ENCODE assay signal across 7 cellular contexts in genomic region chr17:42118545-42118944, GRCh38. TPM values are rescaled to one million over a fixed set of nuclear protein-coding genes. Genes with fewer than 3 reads are reported as not detected.
DNase-seq lines count a peak whose midpoint lies in the region; ATAC-seq and TF ChIP-seq lines count a peak whose summit lies in the region.

No MANE protein-coding gene starts in this region.

- H3K27ac ChIP-seq in ovary, result no peak overlapping the region

- ATAC-seq in GM21737 (IDR thresholded peaks at IDR 0.05; ENCODE audit: unreplicated experiment), result no peak

- TF ChIP-seq EP300 in Ishikawa (IDR thresholded peaks at IDR 0.05; ENCODE audit: borderline replicate concordance), result no peak
- TF ChIP-seq EP300 in ovary (IDR thresholded peaks at IDR 0.05), result no peak

- no peak for TF ChIP-seq CTCF in ovary (IDR thresholded peaks at IDR 0.05)

- peaks cover 5% of the 10 kb centered on the region for H3K4me1 ChIP-seq in ovary (ENCODE audit: insufficient read depth)

- H3K9me3 ChIP-seq in ovary, result no peaks in the 10 kb centered on the region

- intact Hi-C loops in ovary (cut with DNase I), result loop anchor here (5.0 to 10.0 kb wide), 6 partner anchors 51 to 156 kb away; partner anchors contain the start of genes CNP (in 1 of the 4) and NKIRAS2 (in 1 of the 4)

- TF ChIP-seq POLR2A in ovary (IDR thresholded peaks at IDR 0.05), result no peak

- 84 to 90% (median 85%) methylated on average over 2 of the region's 2 CpGs for WGBS in ovary, 3 donors

- DNase-seq in ELF-1 (ENCODE audit: low read depth, low spot score) (peak; percentile 24), fibroblast of peridontal ligament (ENCODE audit: extremely low read depth) (peak; percentile 23), ovary (no peak)
- DNase-seq in activated CD4-positive, alpha-beta T cell treated with anti-CD3 and anti-CD28 coated beads for 4 hours, result peak; percentile 41 to 54
- peak; percentile 60 for DNase-seq in stimulated activated CD8-positive, alpha-beta memory T cell treated with anti-CD3 and anti-CD28 coated beads, Interleukin-4, amount 100 ng/mL, for 48 hours

- H3K27me3 ChIP-seq in ovary, result no peaks in the 10 kb centered on the region

- no peak overlapping the region for H3K4me3 ChIP-seq in ovary

- peak; percentile 60 for TF ChIP-seq RAD21 in Ishikawa (IDR thresholded peaks at IDR 0.05; ENCODE audit: low read depth)

- no peaks in the 10 kb centered on the region for H3K36me3 ChIP-seq in ovary

TF ChIP-seq in Ishikawa, 13 proteins besides CTCF, POLR2A, EP300 and RAD21:
- TF ChIP-seq REST (IDR thresholded peaks at IDR 0.05; ENCODE audit: low read depth), result no peak
- TF ChIP-seq CEBPB (IDR thresholded peaks at IDR 0.05), result no peak
- TF ChIP-seq MAX (IDR thresholded peaks at IDR 0.05), result no peak
- no peak for TF ChIP-seq ZBTB7A (IDR thresholded peaks at IDR 0.05; ENCODE audit: low read depth)
- no peak for TF ChIP-seq CREB1 (IDR thresholded peaks at IDR 0.05; ENCODE audit: low read depth)
- TF ChIP-seq TEAD4 (IDR thresholded peaks at IDR 0.05), result no peak
- no peak for TF ChIP-seq USF1 (IDR thresholded peaks at IDR 0.05)
- no peak for TF ChIP-seq TCF12 (IDR thresholded peaks at IDR 0.05; ENCODE audit: low read depth)
- no peak for TF ChIP-seq YY1 (IDR thresholded peaks at IDR 0.05; ENCODE audit: low read depth)
- no peak for TF ChIP-seq FOXM1 (IDR thresholded peaks at IDR 0.05; ENCODE audit: borderline replicate concordance, low read depth)
- no peak for TF ChIP-seq EGR1 (IDR thresholded peaks at IDR 0.05)
- TF ChIP-seq TAF1 (IDR thresholded peaks at IDR 0.05; ENCODE audit: low read depth), result no peak
- no peak for TF ChIP-seq NFIC (IDR thresholded peaks at IDR 0.05)
TF ChIP-seq in Ishikawa: peak in this region for 0.

RNA-seq across cellular contexts. Expression of gene KAT2A, which starts 2.6 kb away (rescaled TPM):
- 10 to 100 TPM; 38.6 to 66.4 (median 57.9) TPM for total RNA-seq in ovary
- polyA plus RNA-seq in ovary, result 10 to 100 TPM; 27.1 to 77.5 TPM

RNA-seq across cellular contexts. Expression of gene HSPB9, which starts 4.1 kb away (rescaled TPM):
- total RNA-seq in ovary, result under 1 TPM; 0.15 to 0.95 (median 0.48) TPM
- under 1 TPM in 1 of 2 donors, not detected in 1; 0.46 TPM for polyA plus RNA-seq in ovary

RNA-seq across cellular contexts. Expression of gene DHX58, which starts 6.0 kb away (rescaled TPM):
- total RNA-seq in ovary, result 10 to 100 TPM in 6 of 7 donors, 1 to 10 TPM in 1; 8.6 to 24.6 (median 19.3) TPM
- polyA plus RNA-seq in ovary, result 10 to 100 TPM; 10.3 to 22.2 TPM

RNA-seq across cellular contexts. Expression of gene ZNF385C, which starts 20.3 kb away (rescaled TPM):
- total RNA-seq in ovary, result 1 to 10 TPM in 6 of 7 donors, under 1 TPM in 1; 0.36 to 2.0 (median 1.5) TPM
- 1 to 10 TPM; 1.8 to 3.0 TPM for polyA plus RNA-seq in ovary

RNA-seq across cellular contexts. Expression of gene RAB5C, which starts 36.2 kb away (rescaled TPM):
- total RNA-seq in ovary, result 100 to 1,000 TPM in 2 of 7 donors, 10 to 100 TPM in 5; 53.8 to 114 (median 94.3) TPM
- polyA plus RNA-seq in ovary, result 100 to 1,000 TPM; 124 to 130 TPM

Comparison
In these comparisons a context has a peak if more than half of its experiments do, and no peak if none do; other contexts are left out.
1. DNase-seq: peak in ELF-1 (single experiment), activated CD4-positive, alpha-beta T cell treated with anti-CD3 and anti-CD28 coated beads for 4 hours (2 of 2), fibroblast of peridontal ligament (single experiment) and stimulated activated CD8-positive, alpha-beta memory T cell treated with anti-CD3 and anti-CD28 coated beads, Interleukin-4, amount 100 ng/mL, for 48 hours (single experiment); none in ovary (0 of 5).